Comparison of ENCODE assay signal across 8 cellular contexts in genomic region chr10:10677479-10677878, GRCh38.
DNase-seq lines count a peak whose midpoint lies in the region; ATAC-seq, FAIRE-seq and TF ChIP-seq lines count a peak whose summit lies in the region.

No MANE protein-coding gene starts in this region.

- TF ChIP-seq CTCF in ascending aorta (IDR thresholded peaks at IDR 0.05) = peak; percentile 36 to 59 (median 36)
- TF ChIP-seq CTCF in keratinocyte (optimal IDR thresholded peaks at IDR 0.05 in 1 of 3, IDR thresholded peaks at IDR 0.05 in 1 of 3, conservative IDR thresholded peaks at IDR 0.05 in 1 of 3; ENCODE audit: extremely low read depth in 1 of 3, insufficient read depth in 2 of 3, low read length in 3 of 3) = peak; percentile 51 to 89 (median 57)

- H4K20me1 ChIP-seq in keratinocyte (ENCODE audit: control insufficient read depth, extremely low read depth, insufficient read depth, low read length) = no peaks in the 10 kb centered on the region

- DNase-seq in NCI-H524 (lab: John Stamatoyannopoulos, UW) = peak; percentile 13 to 48
- DNase-seq in NCI-H524 treated with DMSO at 0.1 percent for 48 hours (lab: John Stamatoyannopoulos, UW) = no peak
- peak; percentile 44 for DNase-seq in NCI-H226
- DNase-seq in ascending aorta (ENCODE audit: low spot score in 2 of 2) = peak in 1 of 2 donors; percentile 66
- DNase-seq in keratinocyte (ENCODE audit: low read depth, low spot score) = no peak
- peak; percentile 2 to 7 for DNase-seq in stimulated activated CD8-positive, alpha-beta memory T cell treated with anti-CD3 and anti-CD28 coated beads, Interleukin-15, amount 100 ng/mL, for 48 hours (ENCODE audit: low read depth in 2 of 2)
- no peak for DNase-seq in NCI-H510A (lab: John Stamatoyannopoulos, UW)

- no peaks in the 10 kb centered on the region for H3K36me3 ChIP-seq in ascending aorta
- no peaks in the 10 kb centered on the region for H3K36me3 ChIP-seq in keratinocyte (ENCODE audit: control insufficient read depth in 2 of 2, extremely low read depth in 1 of 2, insufficient read depth in 2 of 2, low read length in 2 of 2)

- ATAC-seq in HG02623 (IDR thresholded peaks at IDR 0.05; ENCODE audit: unreplicated experiment) = peak; percentile 68

- intact Hi-C loops in ascending aorta (cut with DNase I) = loop anchor here (5.0 kb wide), 1 partner anchor 445 kb away; no protein-coding TSS in a partner anchor

- H3K79me2 ChIP-seq in keratinocyte (ENCODE audit: control insufficient read depth, insufficient read depth, low read length) = no peaks in the 10 kb centered on the region

- peaks cover 0 to 7% of the 10 kb centered on the region in 2 donors for H3K9me3 ChIP-seq in ascending aorta
- H3K9me3 ChIP-seq in keratinocyte (ENCODE audit: control insufficient read depth, low read depth, low read length) = no peaks in the 10 kb centered on the region

- no peak overlapping the region for H3K27ac ChIP-seq in ascending aorta
- no peak overlapping the region for H3K27ac ChIP-seq in keratinocyte (ENCODE audit: control insufficient read depth, insufficient read depth, low read length)

- no peaks in the 10 kb centered on the region for H3K9me1 ChIP-seq in keratinocyte (ENCODE audit: control insufficient read depth, extremely low read depth, insufficient read depth, low read length)

- FAIRE-seq in keratinocyte (lab: Jason Lieb, UNC) = peak; percentile 83

- H3K4me3 ChIP-seq in ascending aorta (no peak overlapping the region), keratinocyte (ENCODE audit: control insufficient read depth in 2 of 3, extremely low read depth in 1 of 3, insufficient read depth in 2 of 3, low read depth in 1 of 3, low read length in 3 of 3) (no peak overlapping the region)

- no peaks in the 10 kb centered on the region for H3K4me1 ChIP-seq in ascending aorta
- no peaks in the 10 kb centered on the region for H3K4me1 ChIP-seq in keratinocyte (ENCODE audit: control insufficient read depth, extremely low read depth, insufficient read depth, low read length)

- no peak overlapping the region for H2AFZ ChIP-seq in keratinocyte (ENCODE audit: control insufficient read depth, low read length)

- dilution Hi-C loops in keratinocyte (cut with MboI; ENCODE audit: extremely low pct_ligation_motif_present, low sequenced_read_pairs) = no loop called here

- no peaks in the 10 kb centered on the region for H3K27me3 ChIP-seq in ascending aorta
- no peaks in the 10 kb centered on the region for H3K27me3 ChIP-seq in keratinocyte (ENCODE audit: control insufficient read depth, extremely low read depth, insufficient read depth, low read length)

- H3K4me2 ChIP-seq in keratinocyte (ENCODE audit: control insufficient read depth, extremely low read depth, insufficient read depth, low read depth, low read length) = no peak overlapping the region

- no peak overlapping the region for H3K9ac ChIP-seq in keratinocyte (ENCODE audit: control insufficient read depth, extremely low read depth, insufficient read depth, low read length)

Comparison
In these comparisons a context has a peak if more than half of its experiments do, and no peak if none do; other contexts are left out.
1. DNase-seq: peak in NCI-H524 (2 of 2), NCI-H226 (single experiment) and stimulated activated CD8-positive, alpha-beta memory T cell treated with anti-CD3 and anti-CD28 coated beads, Interleukin-15, amount 100 ng/mL, for 48 hours (2 of 2); none in NCI-H524 treated with DMSO at 0.1 percent for 48 hours (single experiment), keratinocyte (single experiment) and NCI-H510A (single experiment).